8 cellular contexts compared by ENCODE assay signal in genomic region chr3:53846134-53846850, GRCh38. TPM values are rescaled to one million over a fixed set of nuclear protein-coding genes. Genes with fewer than 3 reads are reported as not detected.
DNase-seq lines count a peak whose midpoint lies in the region; ATAC-seq, FAIRE-seq and TF ChIP-seq lines count a peak whose summit lies in the region.

Gene CHDH (minus strand): TSS chr3:53846419. CDS start chr3:53824008, 22,411 bp downstream.
Gene IL17RB (plus strand): TSS chr3:53846568. CDS start chr3:53846589, 21 bp downstream.

- intact Hi-C loops in activated CD4-positive, alpha-beta T cell treated with anti-CD3 and anti-CD28 coated beads, Interleukin-2, amount 10 ng/mL, durations not matched to agents 24 days and 14 days (cut with micrococcal nuclease), result no loop called here
- intact Hi-C loops in K562 (cut with micrococcal nuclease), result no loop called here

- H4K20me1 ChIP-seq in K562 (replicated peaks; ENCODE audit: control insufficient read depth, insufficient read depth, low read length), result no peaks in the 10 kb centered on the region

- no peaks in the 10 kb centered on the region for H3K9me3 Mint-ChIP-seq in activated CD4-positive, alpha-beta T cell treated with anti-CD3 and anti-CD28 coated beads, Interleukin-2, amount 10 ng/mL, durations not matched to agents 24 days and 14 days

- H3K27ac Mint-ChIP-seq in activated CD4-positive, alpha-beta T cell treated with anti-CD3 and anti-CD28 coated beads, Interleukin-2, amount 10 ng/mL, durations not matched to agents 24 days and 14 days, result no peak within 1 kb of the TSS

- CTCF ChIA-PET in HEK293T (lab: Yijun Ruan, JAX), result no interaction called here
- CTCF ChIA-PET in K562 (lab: Yijun Ruan, JAX; ENCODE audit: low intra/inter-chr PET ratio), result no interaction called here

- no peaks in the 10 kb centered on the region for H3K79me2 ChIP-seq in K562 (ENCODE audit: control insufficient read depth, insufficient read depth, low read length)

- H3K4me3 ChIP-seq in K562, result peak within 1 kb of the TSS; percentile 19
- peak within 1 kb of the TSS; percentile 66 for H3K4me3 ChIP-seq in iPS-18c (ENCODE audit: insufficient read depth, low read depth, low read length)
- H3K4me3 ChIP-seq in skeletal muscle cell (ENCODE audit: low read depth, low read length), result peak within 1 kb of the TSS; percentile 48

- peaks cover 64% of the 10 kb centered on the region for H3K27me3 Mint-ChIP-seq in activated CD4-positive, alpha-beta T cell treated with anti-CD3 and anti-CD28 coated beads, Interleukin-2, amount 10 ng/mL, durations not matched to agents 24 days and 14 days

- H3K4me1 ChIP-seq in K562 (replicated peaks in 1 of 2; ENCODE audit: control insufficient read depth in 2 of 2, insufficient read depth in 2 of 2, low read length in 2 of 2), result peaks cover 0 to 13% of the 10 kb centered on the region in 2 experiments; a peak in 2 of 5 replicates

- H3K9ac ChIP-seq in K562 (ENCODE audit: insufficient read depth in 1 of 2, low read depth in 2 of 2, low read length in 2 of 2), result peak within 1 kb of the TSS; percentile 14 to 71; a peak in 2 of 4 replicates

- H3K9me3 ChIP-seq in K562 (replicated peaks; ENCODE audit: control insufficient read depth, insufficient read depth, low read depth, low read length), result no peaks in the 10 kb centered on the region
- H3K9me3 ChIP-seq in iPS-18c (ENCODE audit: control insufficient read depth, insufficient read depth, low read length), result no peaks in the 10 kb centered on the region

- no TSS peak for BruUV-seq in K562 (replicated peaks; lab: Mats Ljungman, UMichigan)

- peak; percentile 74 for DNase-seq in activated CD4-positive, alpha-beta T cell treated with anti-CD3 and anti-CD28 coated beads, Interleukin-2, amount 10 ng/mL, durations not matched to agents 24 days and 14 days
- DNase-seq in activated CD4-positive, alpha-beta T cell treated with anti-CD3 and anti-CD28 coated beads for 1 hour, result no peak
- peak; percentile 81 for DNase-seq in HEK293T (ENCODE audit: extremely low spot score)
- DNase-seq in NCI-H2227 (lab: John Stamatoyannopoulos, UW; ENCODE audit: unreplicated experiment), result peak; percentile 70
- DNase-seq in K562 (ENCODE audit: extremely low read depth in 1 of 4, low spot score in 3 of 4), result peak; percentile 35 to 61 (median 50)
- DNase-seq in skeletal muscle cell (ENCODE audit: low read depth), result no peak
- no peak for DNase-seq in NCI-H2171 treated with DMSO at 0.1 percent for 48 hours (lab: John Stamatoyannopoulos, UW)

- H3K4me2 ChIP-seq in K562 (ENCODE audit: insufficient read depth, low read length), result 0 out of 2 replicates have a peak within 1 kb of the TSS, but pooled peaks have one; percentile 18

- no peak for TF ChIP-seq RAD21 in K562 (CRISPR knock-in tag; conservative IDR thresholded peaks at IDR 0.05 in 1 of 2, IDR thresholded peaks at IDR 0.05 in 1 of 2)

- in situ Hi-C loops in K562 (cut with MboI), result no loop called here

- POLR2A ChIA-PET in HEK293T (lab: Yijun Ruan, JAX), result interaction anchor here (1.2 kb wide), 1 partner anchor 45 kb away, joined by 4 read pairs; the partner anchor contains the start of gene SELENOK
- POLR2A ChIA-PET in K562 (lab: Yijun Ruan, JAX), result interaction anchor here (0.5 to 0.6 kb wide), 2 partner anchors 13 to 311 kb away, joined by 3 read pairs; no protein-coding TSS in a partner anchor

- H2AFZ ChIP-seq in K562 (ENCODE audit: low read depth, low read length), result 0 out of 2 replicates have a peak within 1 kb of the TSS, but pooled peaks have one; percentile 32

- H3K27ac ChIP-seq in K562 (ENCODE audit: extremely low read depth, low read depth, low read length), result no peak within 1 kb of the TSS

- H3K27me3 ChIP-seq in K562 (ENCODE audit: control insufficient read depth in 2 of 2, insufficient read depth in 2 of 2, low read length in 2 of 2), result peaks cover 0 to 25% of the 10 kb centered on the region in 2 experiments; a peak in 3 of 5 replicates

- no peaks in the 10 kb centered on the region for H3K36me3 Mint-ChIP-seq in activated CD4-positive, alpha-beta T cell treated with anti-CD3 and anti-CD28 coated beads, Interleukin-2, amount 10 ng/mL, durations not matched to agents 24 days and 14 days (ENCODE audit: low read depth)

- peak; percentile 85 for ATAC-seq in K562

- no peak for FAIRE-seq in K562 (lab: Jason Lieb, UNC)

- H3K36me3 ChIP-seq in K562 (ENCODE audit: control insufficient read depth, insufficient read depth, low read length), result no peaks in the 10 kb centered on the region

- no peak for TF ChIP-seq CTCF in K562 (IDR thresholded peaks at IDR 0.05 in 2 of 3, conservative IDR thresholded peaks at IDR 0.05 in 1 of 3; ENCODE audit: insufficient read depth in 2 of 3, low read depth in 1 of 3, low read length in 3 of 3)

- H3K4me1 Mint-ChIP-seq in activated CD4-positive, alpha-beta T cell treated with anti-CD3 and anti-CD28 coated beads, Interleukin-2, amount 10 ng/mL, durations not matched to agents 24 days and 14 days, result peaks cover 4% of the 10 kb centered on the region

- TF ChIP-seq EP300 in K562 (IDR thresholded peaks at IDR 0.05; ENCODE audit: low read length), result no peak

- no peaks in the 10 kb centered on the region for H3K9me1 ChIP-seq in K562 (ENCODE audit: control insufficient read depth, insufficient read depth, low read length)

- H3K4me3 Mint-ChIP-seq in activated CD4-positive, alpha-beta T cell treated with anti-CD3 and anti-CD28 coated beads, Interleukin-2, amount 10 ng/mL, durations not matched to agents 24 days and 14 days, result peak within 1 kb of the TSS; percentile 70

- WGBS in K562 (ENCODE audit: insufficient coverage, low coverage, missing lambda C conversion rate), result 29% methylated on average over 33 of the region's 91 CpGs

- no peak for TF ChIP-seq POLR2A in K562 (conservative IDR thresholded peaks at IDR 0.05)

TF ChIP-seq in HEK293T, 16 proteins besides CTCF, POLR2A, EP300 and RAD21:
- TF ChIP-seq LEF1 (IDR thresholded peaks at IDR 0.05; ENCODE audit: borderline replicate concordance) (peak; percentile 82), ARNT (IDR thresholded peaks at IDR 0.05) (no peak), L3MBTL2 (conservative IDR thresholded peaks at IDR 0.05) (peak; percentile 97), FOXM1 (IDR thresholded peaks at IDR 0.05; ENCODE audit: borderline replicate concordance) (peak; percentile 67; the same call in 1 of the 2 replicates)

RNA-seq across cellular contexts. Expression of gene CHDH, which starts in this region (rescaled TPM):
- total RNA-seq in activated CD4-positive, alpha-beta T cell treated with anti-CD3 and anti-CD28 coated beads, Interleukin-2, amount 10 ng/mL, durations not matched to agents 24 days and 14 days, result 0.62 and 0.75 TPM in 2 replicates
- total RNA-seq in K562 (2011; cell fraction: chromatin; rRNA removed; ENCODE audit: low replicate concordance), result 0.51 and 1.1 TPM in 2 replicates
- 0.39 and 0.83 TPM in 2 replicates for total RNA-seq in K562 (2011; cell fraction: nucleolus; rRNA removed)
- total RNA-seq in K562 (2011; cell fraction: nucleoplasm; rRNA removed), result 0.44 and 0.46 TPM in 2 replicates
- total RNA-seq in K562 (2014; rRNA removed) (0.57 and 1.9 TPM in 2 replicates), K562 (2014; rRNA removed; fragmentation: Illumina TruSeq; extraction: Trizol) (0.29 and 0.33 TPM in 2 replicates), K562 (2015; rRNA removed; fragmentation: Illumina TruSeq; extraction: Trizol) (0.36 and 0.38 TPM in 2 replicates), K562 (2021) (0.89 and 1.4 TPM in 2 replicates)
- polyA plus RNA-seq in K562 (2011; rRNA removed) (0.53 and 1.4 TPM in 2 replicates), K562 (2014; fragmentation: Illumina TruSeq; extraction: Trizol) (0.46 and 0.58 TPM in 2 replicates), K562 (2014; fragmentation: Nextera tagmentation; extraction: Ambion mirVana) (under 1 TPM; 0.06 to 0.14 TPM), K562 (2014; rRNA removed) (0.65 and 0.90 TPM in 2 replicates)
- polyA plus RNA-seq in K562 (2011; cell fraction: cytosol; rRNA removed), result 0.78 and 1.2 TPM in 2 replicates
- polyA plus RNA-seq in K562 (2011; cell fraction: nucleus; rRNA removed), result 0.71 and 1.3 TPM in 2 replicates
- 0.35 and 0.39 TPM in 2 replicates for polyA plus RNA-seq in K562 (2012)
- 0.28 and 0.63 TPM in 2 replicates for polyA minus RNA-seq in K562 (2011; rRNA and poly(A)+ RNA removed)
- 0.29 and 1.2 TPM in 2 replicates for polyA minus RNA-seq in K562 (2011; cell fraction: cytosol; rRNA and poly(A)+ RNA removed)
- polyA minus RNA-seq in K562 (2011; cell fraction: nucleus; rRNA and poly(A)+ RNA removed), result 0.13 and 1.00 TPM in 2 replicates

RNA-seq across cellular contexts. Expression of gene IL17RB, which starts in this region (rescaled TPM):
- 1.3 and 2.2 TPM in 2 replicates for total RNA-seq in activated CD4-positive, alpha-beta T cell treated with anti-CD3 and anti-CD28 coated beads, Interleukin-2, amount 10 ng/mL, durations not matched to agents 24 days and 14 days
- total RNA-seq in K562 (2011; cell fraction: chromatin; rRNA removed; ENCODE audit: low replicate concordance), result 4.8 and 6.7 TPM in 2 replicates
- total RNA-seq in K562 (2011; cell fraction: nucleolus; rRNA removed), result 3.3 and 5.3 TPM in 2 replicates
- 3.6 and 4.4 TPM in 2 replicates for total RNA-seq in K562 (2011; cell fraction: nucleoplasm; rRNA removed)
- total RNA-seq in K562 (2014; rRNA removed) (1.1 and 1.9 TPM in 2 replicates), K562 (2014; rRNA removed; fragmentation: Illumina TruSeq; extraction: Trizol) (1.5 and 1.7 TPM in 2 replicates), K562 (2015; rRNA removed; fragmentation: Illumina TruSeq; extraction: Trizol) (1.1 and 1.3 TPM in 2 replicates), K562 (2021) (1.2 and 1.5 TPM in 2 replicates)
- polyA plus RNA-seq in K562 (2011; rRNA removed) (4.1 and 7.6 TPM in 2 replicates), K562 (2014; fragmentation: Illumina TruSeq; extraction: Trizol) (1.8 and 2.2 TPM in 2 replicates), K562 (2014; fragmentation: Nextera tagmentation; extraction: Ambion mirVana) (1 to 10 TPM; 1.1 to 1.8 TPM), K562 (2014; rRNA removed) (2.7 and 2.8 TPM in 2 replicates)
- polyA plus RNA-seq in K562 (2011; cell fraction: cytosol; rRNA removed), result 2.2 and 4.9 TPM in 2 replicates
- polyA plus RNA-seq in K562 (2011; cell fraction: nucleus; rRNA removed), result 15.7 and 34.8 TPM in 2 replicates
- 1.2 and 1.4 TPM in 2 replicates for polyA plus RNA-seq in K562 (2012)
- 1.4 and 2.2 TPM in 2 replicates for polyA minus RNA-seq in K562 (2011; rRNA and poly(A)+ RNA removed)
- polyA minus RNA-seq in K562 (2011; cell fraction: cytosol; rRNA and poly(A)+ RNA removed), result 0.57 and 1.9 TPM in 2 replicates
- 1.6 and 4.7 TPM in 2 replicates for polyA minus RNA-seq in K562 (2011; cell fraction: nucleus; rRNA and poly(A)+ RNA removed)

Comparison
In these comparisons a context has a peak if more than half of its experiments do, and no peak if none do; other contexts are left out.
1. DNase-seq: peak in activated CD4-positive, alpha-beta T cell treated with anti-CD3 and anti-CD28 coated beads, Interleukin-2, amount 10 ng/mL, durations not matched to agents 24 days and 14 days (single experiment), HEK293T (single experiment), NCI-H2227 (single experiment) and K562 (4 of 4); none in activated CD4-positive, alpha-beta T cell treated with anti-CD3 and anti-CD28 coated beads for 1 hour (single experiment), skeletal muscle cell (single experiment) and NCI-H2171 treated with DMSO at 0.1 percent for 48 hours (single experiment).
2. Peak in every context shown above with its lines, with median percentiles within 50 percentile points of each other: H3K4me3 ChIP-seq.